In the genomic region with DNA sequence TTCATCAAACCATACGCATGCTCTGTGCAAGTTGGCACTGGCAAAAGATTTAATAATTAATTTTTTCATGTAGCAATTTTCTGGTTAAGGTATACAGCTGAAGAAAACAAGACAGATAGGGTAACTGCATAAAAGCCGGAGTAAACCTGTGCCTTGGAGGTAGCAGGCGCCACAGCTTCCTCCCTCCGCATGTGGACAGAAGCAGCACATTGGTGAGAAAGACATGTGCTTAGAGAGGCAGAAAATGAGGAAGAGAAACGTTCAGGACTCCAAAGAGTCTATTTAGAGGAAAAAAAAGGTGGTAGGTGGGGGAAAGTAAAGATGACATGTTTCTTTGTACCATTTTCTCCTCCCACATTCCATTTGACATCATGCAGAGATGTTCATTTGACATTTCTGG, we compare ENCODE assay signal across 18 cellular contexts. TPM values are rescaled to one million over a fixed set of nuclear protein-coding genes. Genes with fewer than 3 reads are reported as not detected.
DNase-seq lines count a peak whose midpoint lies in the region; ATAC-seq, FAIRE-seq and TF ChIP-seq lines count a peak whose summit lies in the region.
"Had no signal": no experiment of that assay in that cellular context is flagged by ENCODE, and none has a peak within 500 bp of the region (broad histone marks: within the 10 kb centered on the region; RNA-seq: fewer than 3 reads in every experiment).

No MANE protein-coding gene starts in this region.

- TF ChIP-seq CTCF in choroid plexus epithelial cell (conservative IDR thresholded peaks at IDR 0.05; ENCODE audit: low read depth, low read length), result no peak
- no peak for TF ChIP-seq CTCF in ascending aorta (IDR thresholded peaks at IDR 0.05)

- no peak for TF ChIP-seq POLR2A in GM12891 (IDR thresholded peaks at IDR 0.05; ENCODE audit: low read depth, low read length)

- no peaks in the 10 kb centered on the region for H3K9me3 ChIP-seq in ascending aorta
- H3K9me3 ChIP-seq: A549, BE2C had no signal

- H3K4me3 ChIP-seq in choroid plexus epithelial cell (ENCODE audit: low read depth, low read length) (no peak overlapping the region), ascending aorta (no peak overlapping the region)
- H3K4me3 ChIP-seq: A549 had no signal

- DNase-seq in GDM1 (lab: John Stamatoyannopoulos, UW) (peak; percentile 13), GM12891 (ENCODE audit: insufficient read length, low spot score) (no peak), RPMI8226 (peak; percentile 71), choroid plexus epithelial cell (ENCODE audit: low read depth) (peak; percentile 19), ascending aorta (ENCODE audit: low spot score in 2 of 2) (no peak), DMS153 treated with DMSO at 0.1 percent for 48 hours (lab: John Stamatoyannopoulos, UW; ENCODE audit: unreplicated experiment) (no peak)
- DNase-seq: BE2C; CD4-positive, alpha-beta memory T cell; DMS79 treated with DMSO at 0.1 percent for 48 hours; EL; GOT3; H9 had no signal

- H3K27ac ChIP-seq in ascending aorta, result peak overlapping the region in 1 of 2 donors; percentile 1
- H3K27ac ChIP-seq: A549, C4-2B had no signal

- intact Hi-C loops in ascending aorta (cut with DNase I), result no loop called here

- H3K36me3 ChIP-seq in ascending aorta, result no peaks in the 10 kb centered on the region
- H3K36me3 ChIP-seq: BE2C had no signal

- no peaks in the 10 kb centered on the region for H3K27me3 ChIP-seq in ascending aorta
- H3K27me3 ChIP-seq: BE2C had no signal

- H3K4me1 ChIP-seq in ascending aorta, result peaks cover 0 to 19% of the 10 kb centered on the region in 2 donors
- H3K4me1 ChIP-seq: BE2C had no signal

- FAIRE-seq in GM12891 (lab: Jason Lieb, UNC), result no peak
- FAIRE-seq: A549, G401.6, GM18507, HTR-8/SVneo had no signal

- no peak for ATAC-seq in GM18909 (IDR thresholded peaks at IDR 0.05; ENCODE audit: poor library complexity, unreplicated experiment)
- ATAC-seq: A549 had no signal

TF ChIP-seq in GM12891, 5 proteins besides CTCF, POLR2A, EP300 and RAD21:
- peak; percentile 53 for TF ChIP-seq SPI1 (IDR thresholded peaks at IDR 0.05; ENCODE audit: low read depth, low read length)
- TF ChIP-seq POU2F2 (IDR thresholded peaks at IDR 0.05; ENCODE audit: low read depth, low read length), result no peak
- TF ChIP-seq PAX5 (IDR thresholded peaks at IDR 0.05; ENCODE audit: insufficient read depth, low read length, severe bottlenecking), result no peak

RNA-seq across cellular contexts. Expression of gene ST6GAL2, which starts 9.3 kb away (rescaled TPM):
- polyA plus RNA-seq in GM12891 (2012; ENCODE audit: low read depth, missing spikeins), result not detected
- 55.5 TPM for total RNA-seq in ascending aorta
- total RNA-seq: CD4-positive, alpha-beta memory T cell had no signal
- polyA plus RNA-seq: CD4-positive, alpha-beta memory T cell had no signal

Comparison
In these comparisons a context has a peak if more than half of its experiments do, and no peak if none do; other contexts are left out.
1. DNase-seq: peak in GDM1 (single experiment), RPMI8226 (single experiment) and choroid plexus epithelial cell (single experiment); none in GM12891 (single experiment), ascending aorta (0 of 2) and DMS153 treated with DMSO at 0.1 percent for 48 hours (single experiment).